In genomic region chr19:2041436-2041685, GRCh38 we compare ENCODE assay signal across 1 cellular context.
TF ChIP-seq lines count a peak whose summit lies in the region.

No MANE protein-coding gene starts in this region.

TF ChIP-seq in HCT116, 20 proteins besides CTCF, POLR2A, EP300 and RAD21 (continued from another document):
- no peak for TF ChIP-seq SRF (IDR thresholded peaks at IDR 0.05; ENCODE audit: low read depth)
- TF ChIP-seq SP1 (IDR thresholded peaks at IDR 0.05; ENCODE audit: low read depth) = no peak
- TF ChIP-seq ELF1 (IDR thresholded peaks at IDR 0.05; ENCODE audit: borderline replicate concordance, low read depth) = no peak
- no peak for TF ChIP-seq CEBPB (IDR thresholded peaks at IDR 0.05; ENCODE audit: low read depth)
- TF ChIP-seq CBX3 (IDR thresholded peaks at IDR 0.05; ENCODE audit: low read depth) = no peak
- no peak for TF ChIP-seq EZH2 (IDR thresholded peaks at IDR 0.05)
- no peak for TF ChIP-seq YY1 (IDR thresholded peaks at IDR 0.05; ENCODE audit: extremely low read depth, insufficient replicate concordance, low read depth, low read length)
- TF ChIP-seq JUND (IDR thresholded peaks at IDR 0.05) = no peak
- no peak for TF ChIP-seq ZFX (IDR thresholded peaks at IDR 0.05)
- TF ChIP-seq, protein P1, sequence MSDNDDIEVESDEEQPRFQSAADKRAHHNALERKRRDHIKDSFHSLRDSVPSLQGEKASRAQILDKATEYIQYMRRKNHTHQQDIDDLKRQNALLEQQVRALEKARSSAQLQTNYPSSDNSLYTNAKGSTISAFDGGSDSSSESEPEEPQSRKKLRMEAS (IDR thresholded peaks at IDR 0.05) = no peak
- TF ChIP-seq EZH2phosphoT487 (IDR thresholded peaks at IDR 0.05; ENCODE audit: borderline replicate concordance) = no peak
